Comparison of ENCODE assay signal across 10 cellular contexts in the genomic region with DNA sequence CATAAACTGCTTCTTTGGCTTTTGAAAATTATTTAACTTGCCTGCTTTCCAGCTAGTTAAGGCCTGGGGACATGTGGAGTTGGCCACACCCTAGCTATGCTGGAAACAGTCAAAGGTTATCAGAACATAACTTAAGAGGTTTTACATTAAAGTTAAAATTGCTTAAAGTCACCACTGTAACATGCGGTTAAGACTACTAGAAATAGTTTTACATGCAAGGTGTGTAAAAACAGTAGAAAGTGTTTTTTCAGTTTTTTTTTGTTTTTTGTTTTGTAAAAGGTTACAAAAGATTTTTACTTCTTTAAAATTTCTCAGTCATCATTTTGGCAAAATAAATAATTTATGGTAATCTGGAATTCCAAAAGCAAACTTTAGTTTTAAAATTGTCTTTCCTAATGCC.
"Had no signal": no experiment of that assay in that cellular context is flagged by ENCODE, and none has a peak within 500 bp of the region (broad histone marks: within the 10 kb centered on the region; RNA-seq: fewer than 3 reads in every experiment).

No MANE protein-coding gene starts in this region.

- H3K27ac ChIP-seq: KMS-11 had no signal

- DNase-seq: H9, HCEC 1CT, HFFc6, IMR-90, KBM-7 had no signal

- H3K9me3 Mint-ChIP-seq: GM23338 had no signal

- H3K27ac Mint-ChIP-seq: GM23338, H9, HFFc6 had no signal

- ATAC-seq: GM23338 had no signal

- H3K4me3 ChIP-seq: GM23338 had no signal

- H3K4me3 Mint-ChIP-seq: GM23338, H9, HFFc6 had no signal

- FAIRE-seq: H1, H54, HTR-8/SVneo had no signal
